In the genomic region with DNA sequence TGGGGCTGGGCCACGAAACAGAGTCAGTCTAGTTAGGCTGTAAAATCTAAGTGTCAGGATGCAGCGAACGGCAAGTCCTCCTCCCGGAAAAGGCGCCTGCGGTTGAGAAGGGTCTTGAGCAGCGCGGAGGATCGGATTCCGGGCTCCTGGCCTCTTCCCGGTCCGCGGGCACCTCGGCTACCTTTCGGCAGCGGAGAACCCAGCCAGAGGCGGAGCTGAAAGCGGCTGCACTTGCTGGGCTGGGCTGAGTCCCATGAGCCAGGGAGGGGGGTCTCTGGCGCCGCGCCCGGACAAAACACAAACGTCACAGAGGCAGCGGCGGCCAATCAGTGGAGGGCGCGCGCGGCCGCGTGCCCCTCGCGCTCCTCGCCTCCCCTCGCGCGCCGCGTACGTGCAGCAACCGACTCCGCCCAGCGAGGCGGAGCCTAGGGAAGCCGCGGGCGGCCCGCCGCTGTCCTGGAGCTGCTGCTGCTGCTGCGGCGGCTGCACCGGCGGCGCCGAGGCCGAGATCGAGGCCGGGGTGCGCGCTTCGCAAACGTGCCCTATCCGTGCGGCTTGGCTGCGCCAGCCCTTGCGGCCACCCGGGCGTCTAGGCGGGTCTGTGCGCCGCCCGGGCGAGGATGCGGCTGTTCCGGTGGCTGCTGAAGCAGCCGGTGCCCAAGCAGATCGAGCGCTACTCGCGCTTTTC, we compare ENCODE assay signal across 8 cellular contexts. TPM values are rescaled to one million over a fixed set of nuclear protein-coding genes. Genes with fewer than 3 reads are reported as not detected.
DNase-seq lines count a peak whose midpoint lies in the region; ATAC-seq and TF ChIP-seq lines count a peak whose summit lies in the region.

PDK3 (plus strand) TSS at position 451 of the 688 bp plus-strand sequence; CDS start at position 621, 170 bp downstream.

- intact Hi-C loops in breast epithelium (cut with DNase I; ENCODE audit: low total_unique reads): no loop called here

- no peaks in the 10 kb centered on the region for H3K27me3 ChIP-seq in breast epithelium
- no peaks in the 10 kb centered on the region for H3K27me3 ChIP-seq in smooth muscle cell (ENCODE audit: low read depth)

- H3K36me3 ChIP-seq in breast epithelium (no peaks in the 10 kb centered on the region), smooth muscle cell (ENCODE audit: low read depth) (no peaks in the 10 kb centered on the region)

- H3K4me2 ChIP-seq in smooth muscle cell: peak within 1 kb of the TSS; percentile 100

- no peak for TF ChIP-seq POLR2A in breast epithelium (IDR thresholded peaks at IDR 0.05)

- peaks cover 15% of the 10 kb centered on the region for H3K79me2 ChIP-seq in smooth muscle cell (ENCODE audit: low read depth)

- peaks cover 7% of the 10 kb centered on the region for H4K20me1 ChIP-seq in smooth muscle cell (ENCODE audit: low read depth)

- 1% methylated on average over 65 of the region's 80 CpGs for WGBS in smooth muscle cell (ENCODE audit: low lambda C conversion rate)

- no peak for TF ChIP-seq CTCF in VCaP (conservative IDR thresholded peaks at IDR 0.05)
- no peak for TF ChIP-seq CTCF in breast epithelium (IDR thresholded peaks at IDR 0.05)
- TF ChIP-seq CTCF in smooth muscle cell (IDR thresholded peaks at IDR 0.05; ENCODE audit: borderline replicate concordance, insufficient read depth, poor library complexity, severe bottlenecking): no peak

- no peaks in the 10 kb centered on the region for H3F3A ChIP-seq in smooth muscle cell (ENCODE audit: low read depth)

- in situ Hi-C loops in ACHN (cut with HindIII; ENCODE audit: low pct_ligation_motif_present, low pct_unique_long_range_greater_than_20kb, low sequenced_read_pairs): no loop called here

- H3K9me3 ChIP-seq in breast epithelium (no peaks in the 10 kb centered on the region), smooth muscle cell (replicated peaks; ENCODE audit: low read depth) (no peaks in the 10 kb centered on the region)

- DNase-seq in ACHN: peak; percentile 75
- peak; percentile 86 for DNase-seq in NCI-H2196 (lab: John Stamatoyannopoulos, UW; ENCODE audit: unreplicated experiment)
- peak; percentile 78 to 88 for DNase-seq in breast epithelium (ENCODE audit: low spot score in 2 of 2)
- peak; percentile 98 for DNase-seq in iPS-NIHi7 (ENCODE audit: extremely low spot score)
- DNase-seq in smooth muscle cell (lab: John Stamatoyannopoulos, UW; ENCODE audit: unreplicated experiment): peak; percentile 81

- H3K4me3 ChIP-seq in breast epithelium (peak within 1 kb of the TSS; percentile 67 to 82 (median 68)), smooth muscle cell (peak within 1 kb of the TSS; percentile 95)

- H3K4me1 ChIP-seq in breast epithelium (no peaks in the 10 kb centered on the region), smooth muscle cell (ENCODE audit: low read depth) (peaks cover 11% of the 10 kb centered on the region)

- ATAC-seq in GM18873 (IDR thresholded peaks at IDR 0.05; ENCODE audit: low FRiP score, unreplicated experiment) (peak; percentile 86), HG03135 (IDR thresholded peaks at IDR 0.05; ENCODE audit: unreplicated experiment) (peak; percentile 94)

- H3K9ac ChIP-seq in smooth muscle cell (ENCODE audit: low read depth): peak within 1 kb of the TSS; percentile 45

- H2AFZ ChIP-seq in smooth muscle cell (ENCODE audit: low read depth): peak within 1 kb of the TSS; percentile 99

- H3K27ac ChIP-seq in VCaP (peak within 1 kb of the TSS; percentile 62), breast epithelium (peak within 1 kb of the TSS; percentile 79 to 85), smooth muscle cell (ENCODE audit: low read depth) (no peak within 1 kb of the TSS)

RNA-seq across cellular contexts. Expression of gene PDK3, which starts in this region (rescaled TPM):
- total RNA-seq in breast epithelium: 10 to 100 TPM; 16.0 to 63.8 (median 32.8) TPM
- total RNA-seq in smooth muscle cell: 30.7 and 48.2 TPM in 2 replicates
- 23.1 and 27.1 TPM in 2 replicates for polyA plus RNA-seq in smooth muscle cell
